15 cellular contexts compared by ENCODE assay signal in the genomic region with DNA sequence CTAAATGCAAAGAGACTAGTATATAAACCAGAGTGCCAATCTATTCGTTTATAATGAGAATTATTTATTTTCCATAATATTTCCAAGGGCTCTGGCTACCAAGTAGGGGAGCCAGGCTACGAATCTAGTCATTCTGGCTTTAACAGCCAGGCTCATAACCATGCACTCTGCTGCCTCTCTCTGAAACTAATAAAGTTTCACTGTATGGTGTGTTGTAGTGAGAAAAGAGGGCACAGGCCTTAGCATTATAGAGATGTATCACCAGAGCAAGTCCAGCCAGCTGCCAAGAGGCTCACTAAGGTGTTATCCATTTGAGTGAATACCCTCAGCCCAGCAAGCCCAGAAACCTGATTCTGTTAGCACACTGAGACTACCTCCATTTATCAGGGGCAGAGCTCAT. TPM values are rescaled to one million over a fixed set of nuclear protein-coding genes. Genes with fewer than 3 reads are reported as not detected.
DNase-seq lines count a peak whose midpoint lies in the region; ATAC-seq and TF ChIP-seq lines count a peak whose summit lies in the region.
"Had no signal": no experiment of that assay in that cellular context is flagged by ENCODE, and none has a peak within 500 bp of the region (broad histone marks: within the 10 kb centered on the region; RNA-seq: fewer than 3 reads in every experiment).

No MANE protein-coding gene starts in this region.

- H3K36me3 ChIP-seq in Loucy (ENCODE audit: insufficient read depth, low read length) (peaks cover 19% of the 10 kb centered on the region; the same call in 1 of the 2 replicates), OCI-LY7 (ENCODE audit: insufficient read depth, low read length) (no peaks in the 10 kb centered on the region; the same call in 1 of the 2 replicates)
- H3K36me3 ChIP-seq: BLaER1 treated with 17β-estradiol and CSF1 and Interleukin-3, amounts not matched to agents 10 nM and 100 nM had no signal

- no peaks in the 10 kb centered on the region for H3K9me2 ChIP-seq in Loucy (replicated peaks; ENCODE audit: low read depth, low read length)
- H3K9me2 ChIP-seq in OCI-LY7 (ENCODE audit: insufficient read depth, low read length): no peaks in the 10 kb centered on the region

- peaks cover 93% of the 10 kb centered on the region for H3K4me1 Mint-ChIP-seq in CD4-positive, alpha-beta T cell (ENCODE audit: low read depth)
- H3K4me1 Mint-ChIP-seq in naive thymus-derived CD8-positive, alpha-beta T cell: peaks cover 31 to 76% (median 72%) of the 10 kb centered on the region in 4 donors
- H3K4me1 Mint-ChIP-seq: H9 had no signal

- peaks cover 90% of the 10 kb centered on the region for H3K4me1 ChIP-seq in Loucy (ENCODE audit: insufficient read depth, low read length, poor library complexity, severe bottlenecking)
- peaks cover 100% of the 10 kb centered on the region for H3K4me1 ChIP-seq in OCI-LY7 (ENCODE audit: insufficient read depth, low read length, poor library complexity, severe bottlenecking)
- H3K4me1 ChIP-seq: Caco-2 had no signal

- peak overlapping the region; percentile 62 for H3K9ac ChIP-seq in Loucy (ENCODE audit: low read depth, low read length, poor library complexity, severe bottlenecking)
- H3K9ac ChIP-seq: BLaER1 treated with 17β-estradiol and CSF1 and Interleukin-3, amounts not matched to agents 10 nM and 100 nM had no signal

- peak overlapping the region; percentile 35 for H3K27ac Mint-ChIP-seq in CD4-positive, alpha-beta T cell
- peak overlapping the region in 8 of 10 donors; percentile 9 to 83 (median 50) for H3K27ac Mint-ChIP-seq in naive thymus-derived CD8-positive, alpha-beta T cell
- H3K27ac Mint-ChIP-seq: B cell, GM23338, H9 had no signal

- CTCF ChIA-PET in CD4-positive, alpha-beta T cell (lab: Charles Lee): interaction anchor here (1.3 to 1.8 kb wide), 2 partner anchors 11 to 322 kb away, joined by 3 to 4 read pairs; a partner anchor contains a TSS
- CTCF ChIA-PET in OCI-LY7 (lab: Charles Lee; ENCODE audit: unreplicated experiment): interaction anchor here (1.6 kb wide), 1 partner anchor 46 kb away, joined by 5 read pairs; no protein-coding TSS in a partner anchor

- H3K27me3 ChIP-seq in CD4-positive, alpha-beta T cell (ENCODE audit: control insufficient read depth, insufficient read depth, low read length): no peaks in the 10 kb centered on the region
- no peaks in the 10 kb centered on the region for H3K27me3 ChIP-seq in Loucy (ENCODE audit: insufficient read depth, low read length, poor library complexity, severe bottlenecking)
- H3K27me3 ChIP-seq: BLaER1 treated with 17β-estradiol and CSF1 and Interleukin-3, amounts not matched to agents 10 nM and 100 nM had no signal

- POLR2A ChIA-PET in CD4-positive, alpha-beta T cell (lab: Charles Lee): interaction anchor here (1.2 kb wide), 1 partner anchor 28 kb away, joined by 3 read pairs; no protein-coding TSS in a partner anchor
- POLR2A ChIA-PET in OCI-LY7 (lab: Charles Lee): interaction anchor here (0.5 to 1.6 kb wide), 2 partner anchors 10 to 169 kb away, joined by 3 to 6 read pairs; no protein-coding TSS in a partner anchor
- POLR2A ChIA-PET in naive thymus-derived CD8-positive, alpha-beta T cell (lab: Charles Lee): interaction anchor here (1.3 kb wide), 1 partner anchor 49 kb away, joined by 6 read pairs; a partner anchor contains a TSS

- no peak overlapping the region for H2AFZ ChIP-seq in Loucy (ENCODE audit: low read length)
- H2AFZ ChIP-seq in OCI-LY7 (ENCODE audit: low read length): peak overlapping the region; percentile 12; the same call in 1 of the 2 replicates
- H2AFZ ChIP-seq: GM23338 had no signal

- H3F3A ChIP-seq in Loucy (ENCODE audit: low read depth): peaks cover 16% of the 10 kb centered on the region

- peak overlapping the region; percentile 63 for H3K4me2 ChIP-seq in Loucy (ENCODE audit: low read depth, low read length, poor library complexity, severe bottlenecking)
- peak overlapping the region; percentile 33 for H3K4me2 ChIP-seq in OCI-LY7 (ENCODE audit: low read length)
- H3K4me2 ChIP-seq: BLaER1 treated with 17β-estradiol and CSF1 and Interleukin-3, amounts not matched to agents 10 nM and 100 nM; GM23338 had no signal

- H3K79me2 ChIP-seq in Loucy (ENCODE audit: insufficient read depth, low read length) (peaks cover 84% of the 10 kb centered on the region), OCI-LY7 (ENCODE audit: insufficient read depth, low read depth, low read length) (peaks cover 28% of the 10 kb centered on the region; the same call in 1 of the 2 replicates)

- no peaks in the 10 kb centered on the region for H3K27me3 Mint-ChIP-seq in CD4-positive, alpha-beta T cell
- H3K27me3 Mint-ChIP-seq in naive thymus-derived CD8-positive, alpha-beta T cell: no peaks in the 10 kb centered on the region
- H3K27me3 Mint-ChIP-seq: CD8-positive, alpha-beta memory T cell had no signal

- no peak overlapping the region for H3K27ac ChIP-seq in CD4-positive, alpha-beta T cell (ENCODE audit: low read depth, low read length)
- H3K27ac ChIP-seq in OCI-LY7 (ENCODE audit: low read depth, low read length, poor library complexity, severe bottlenecking): peak overlapping the region; percentile 54
- H3K27ac ChIP-seq: BLaER1 treated with 17β-estradiol and CSF1 and Interleukin-3, amounts not matched to agents 10 nM and 100 nM had no signal

- H3K36me3 Mint-ChIP-seq in CD4-positive, alpha-beta T cell (ENCODE audit: low read depth): no peaks in the 10 kb centered on the region
- no peaks in the 10 kb centered on the region for H3K36me3 Mint-ChIP-seq in naive thymus-derived CD8-positive, alpha-beta T cell
- H3K36me3 Mint-ChIP-seq: CD8-positive, alpha-beta memory T cell had no signal

- intact Hi-C loops in CD4-positive, alpha-beta T cell (cut with DNase I, micrococcal nuclease): no loop called here
- intact Hi-C loops in OCI-LY7 (cut with micrococcal nuclease; ENCODE audit: unreplicated experiment): no loop called here

- no TSS peak for BruUV-seq in OCI-LY7 (replicated peaks; lab: Mats Ljungman, UMichigan)

- H3K4me3 Mint-ChIP-seq in CD4-positive, alpha-beta T cell: no peak overlapping the region
- H3K4me3 Mint-ChIP-seq in naive thymus-derived CD8-positive, alpha-beta T cell: no peak overlapping the region
- H3K4me3 Mint-ChIP-seq: B cell; CD8-positive, alpha-beta memory T cell; GM23338; H9 had no signal

- peaks cover 6% of the 10 kb centered on the region for H4K20me1 ChIP-seq in Loucy (ENCODE audit: insufficient read depth, low read length, poor library complexity, severe bottlenecking)
- no peaks in the 10 kb centered on the region for H4K20me1 ChIP-seq in OCI-LY7 (ENCODE audit: insufficient read depth, low read length)
- H4K20me1 ChIP-seq: BLaER1 treated with 17β-estradiol and CSF1 and Interleukin-3, amounts not matched to agents 10 nM and 100 nM had no signal

- no peaks in the 10 kb centered on the region for H3K9me3 Mint-ChIP-seq in CD4-positive, alpha-beta T cell
- no peaks in the 10 kb centered on the region for H3K9me3 Mint-ChIP-seq in naive thymus-derived CD8-positive, alpha-beta T cell
- H3K9me3 Mint-ChIP-seq: CD8-positive, alpha-beta memory T cell; GM23338; H9 had no signal

- no peak for ATAC-seq in CD4-positive, alpha-beta T cell (ENCODE audit: poor library complexity)
- no peak for ATAC-seq in naive thymus-derived CD8-positive, alpha-beta T cell
- ATAC-seq: GM23338 had no signal

- no peaks in the 10 kb centered on the region for H3K9me3 ChIP-seq in CD4-positive, alpha-beta T cell (ENCODE audit: control insufficient read depth, low read length)
- H3K9me3 ChIP-seq in Loucy (ENCODE audit: insufficient read depth, low read depth, low read length): no peaks in the 10 kb centered on the region
- no peaks in the 10 kb centered on the region for H3K9me3 ChIP-seq in OCI-LY7 (ENCODE audit: low read length)
- H3K9me3 ChIP-seq: BLaER1 treated with 17β-estradiol and CSF1 and Interleukin-3, amounts not matched to agents 10 nM and 100 nM; Caco-2 had no signal

- H3K4me3 ChIP-seq in Loucy (ENCODE audit: low read length, poor library complexity, severe bottlenecking) (peak overlapping the region; percentile 61), OCI-LY7 (ENCODE audit: low read depth, low read length, poor library complexity, severe bottlenecking) (no peak overlapping the region)
- H3K4me3 ChIP-seq: BLaER1 treated with 17β-estradiol and CSF1 and Interleukin-3, amounts not matched to agents 10 nM and 100 nM; GM23338 had no signal

- no peak for DNase-seq in CD4-positive, alpha-beta T cell
- DNase-seq in OCI-LY7 (ENCODE audit: low spot score): no peak
- no peak for DNase-seq in naive thymus-derived CD8-positive, alpha-beta T cell
- no peak for DNase-seq in activated CD4-positive, alpha-beta T cell treated with anti-CD3 and anti-CD28 coated beads, Interleukin-2, amount 50 U/mL, for 48 hours
- DNase-seq in COLO829 (ENCODE audit: low spot score): no peak
- no peak for DNase-seq in dermis blood vessel endothelial cell
- DNase-seq: Caco-2; CD8-positive, alpha-beta memory T cell; H9 had no signal

- no peak for TF ChIP-seq CTCF in CD4-positive, alpha-beta T cell (IDR thresholded peaks at IDR 0.05)
- TF ChIP-seq CTCF in Loucy (conservative IDR thresholded peaks at IDR 0.05; ENCODE audit: low read length) (no peak), OCI-LY7 (conservative IDR thresholded peaks at IDR 0.05; ENCODE audit: low read length) (no peak)

RNA-seq across cellular contexts. Expression of a gene that starts 4.4 kb away (rescaled TPM):
- total RNA-seq in CD4-positive, alpha-beta T cell: under 1 TPM; 0.30 to 0.34 TPM
- 4.3 and 5.4 TPM in 2 replicates for total RNA-seq in OCI-LY7 (2014; rRNA removed; shearing (Covaris generic))
- total RNA-seq in OCI-LY7 (2022) (3.3 and 3.8 TPM in 2 replicates), dermis blood vessel endothelial cell (not detected in 2 replicates)
- 1 to 10 TPM; 1.9 to 3.4 TPM for total RNA-seq in naive thymus-derived CD8-positive, alpha-beta T cell
- 10 to 100 TPM in 1 of 3 donors, 1 to 10 TPM in 2; 7.6 to 11.0 (median 8.3) TPM for polyA plus RNA-seq in naive thymus-derived CD8-positive, alpha-beta T cell
- total RNA-seq: A172, B cell, Caco-2, GM23338, H9, HT-29 had no signal
- polyA plus RNA-seq: GM23338 had no signal

RNA-seq across cellular contexts. Expression of a gene that starts 11.3 kb away (rescaled TPM):
- total RNA-seq in CD4-positive, alpha-beta T cell: 10 to 100 TPM; 42.8 to 45.8 TPM
- 17.6 and 34.7 TPM in 2 replicates for total RNA-seq in OCI-LY7 (2014; rRNA removed; shearing (Covaris generic))
- total RNA-seq in OCI-LY7 (2022) (9.3 and 10.9 TPM in 2 replicates), dermis blood vessel endothelial cell (18.5 and 19.2 TPM in 2 replicates)
- 10 to 100 TPM; 40.2 to 51.5 TPM for total RNA-seq in naive thymus-derived CD8-positive, alpha-beta T cell
- polyA plus RNA-seq in naive thymus-derived CD8-positive, alpha-beta T cell: 10 to 100 TPM; 11.7 to 18.0 (median 13.8) TPM

RNA-seq across cellular contexts. Expression of a gene that starts 49.6 kb away (rescaled TPM):
- total RNA-seq in CD4-positive, alpha-beta T cell: 100 to 1,000 TPM; 178 to 192 TPM
- total RNA-seq in OCI-LY7 (2014; rRNA removed; shearing (Covaris generic)): 32.1 and 52.7 TPM in 2 replicates
- total RNA-seq in OCI-LY7 (2022) (389 and 454 TPM in 2 replicates), dermis blood vessel endothelial cell (6.0 and 12.9 TPM in 2 replicates)
- 100 to 1,000 TPM; 200 to 205 TPM for total RNA-seq in naive thymus-derived CD8-positive, alpha-beta T cell
- polyA plus RNA-seq in naive thymus-derived CD8-positive, alpha-beta T cell: 100 to 1,000 TPM in 2 of 3 donors, 10 to 100 TPM in 1; 87.8 to 110 (median 108) TPM
